In the genomic region with DNA sequence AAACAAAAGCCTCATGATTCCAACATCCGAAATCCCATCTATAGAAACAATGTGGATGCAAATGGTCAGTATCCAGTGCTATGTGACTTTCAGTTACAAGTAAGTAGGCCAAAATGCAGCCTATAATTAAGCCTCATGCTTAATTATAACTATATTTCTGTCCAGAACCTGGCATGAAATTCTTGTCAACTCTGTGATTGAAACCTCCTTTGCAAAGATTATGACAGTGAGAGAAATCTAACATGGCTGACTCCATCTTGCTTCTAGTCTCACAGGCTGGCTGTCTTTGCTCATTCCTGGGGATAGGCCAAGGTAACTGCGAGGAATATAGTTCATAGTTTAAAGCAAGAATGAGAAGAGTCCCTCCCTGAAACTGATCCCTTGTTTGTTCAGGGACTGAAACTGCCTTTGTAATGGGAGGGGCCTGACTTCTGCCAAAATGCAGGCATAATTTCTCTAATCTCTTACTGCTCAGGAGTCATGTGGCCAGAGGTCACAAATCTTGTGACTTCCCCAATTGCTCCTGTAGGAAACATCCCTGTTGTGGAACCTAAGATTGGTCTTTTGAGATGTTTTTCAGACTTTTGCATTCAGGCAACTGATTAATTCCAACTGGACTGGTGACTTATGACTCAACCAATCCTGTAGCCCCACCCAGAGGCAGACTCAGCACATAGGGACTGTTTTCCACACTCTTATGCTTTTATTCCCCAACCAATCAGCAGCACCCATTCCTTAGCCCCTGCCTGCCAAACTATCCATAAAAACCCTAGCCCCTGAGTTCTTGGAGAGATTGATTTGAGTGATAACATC, we compare ENCODE assay signal across 16 cellular contexts.
DNase-seq lines count a peak whose midpoint lies in the region; ATAC-seq and TF ChIP-seq lines count a peak whose summit lies in the region.
"Had no signal": no experiment of that assay in that cellular context is flagged by ENCODE, and none has a peak within 500 bp of the region (broad histone marks: within the 10 kb centered on the region; RNA-seq: fewer than 3 reads in every experiment).

No MANE protein-coding gene starts in this region.

- peaks cover 25% of the 10 kb centered on the region for H3K9me3 Mint-ChIP-seq in activated CD4-positive, alpha-beta T cell treated with anti-CD3 and anti-CD28 coated beads, Interleukin-2, amount 10 ng/mL, durations not matched to agents 7 days and 5 days
- H3K9me3 Mint-ChIP-seq in stimulated activated effector memory CD8-positive, alpha-beta T cell treated with anti-CD3 and anti-CD28 coated beads, Interleukin-12 subunit alpha, Interleukin-12 subunit beta, amount 100 ng/mL, for 72 hours = peaks cover 5% of the 10 kb centered on the region
- H3K9me3 Mint-ChIP-seq in CD4-positive, alpha-beta T cell = no peaks in the 10 kb centered on the region
- peaks cover 19% of the 10 kb centered on the region for H3K9me3 Mint-ChIP-seq in osteocyte (ENCODE audit: unreplicated experiment)

- H4K20me1 ChIP-seq in PC-3 (ENCODE audit: low read length) = no peaks in the 10 kb centered on the region

- CTCF ChIA-PET in activated CD4-positive, alpha-beta T cell treated with anti-CD3 and anti-CD28 coated beads, Interleukin-2, amount 10 ng/mL, durations not matched to agents 7 days and 5 days (lab: Charles Lee) = interaction anchor here (1.2 kb wide), 1 partner anchor 12 kb away, joined by 3 read pairs; no protein-coding TSS in a partner anchor
- CTCF ChIA-PET in PC-3 (lab: Charles Lee) = no interaction called here
- CTCF ChIA-PET in CD4-positive, alpha-beta T cell (lab: Charles Lee) = no interaction called here

- ATAC-seq in PC-3 = no peak
- ATAC-seq in esophagus mucosa = peak; percentile 83
- no peak for ATAC-seq in stimulated activated effector memory CD8-positive, alpha-beta T cell treated with anti-CD3 and anti-CD28 coated beads, Interleukin-12 subunit alpha, Interleukin-12 subunit beta, amount 100 ng/mL, for 72 hours
- ATAC-seq in CD4-positive, alpha-beta T cell (ENCODE audit: poor library complexity) = no peak
- no peak for ATAC-seq in HG03095 (IDR thresholded peaks at IDR 0.05; ENCODE audit: unreplicated experiment)
- ATAC-seq: activated naive CD4-positive, alpha-beta T cell treated with anti-CD3 and anti-CD28 coated beads, Interleukin-2, amount 50 U/mL, for 72 hours had no signal

- POLR2A ChIA-PET in activated CD4-positive, alpha-beta T cell treated with anti-CD3 and anti-CD28 coated beads, Interleukin-2, amount 10 ng/mL, durations not matched to agents 7 days and 5 days (lab: Charles Lee) = no interaction called here
- POLR2A ChIA-PET in PC-3 (lab: Charles Lee; ENCODE audit: unreplicated experiment) = no interaction called here
- POLR2A ChIA-PET in CD4-positive, alpha-beta T cell (lab: Charles Lee) = no interaction called here

- H2AFZ ChIP-seq in PC-3 (ENCODE audit: low read length) = no peak overlapping the region

- no peaks in the 10 kb centered on the region for H3K27me3 Mint-ChIP-seq in activated CD4-positive, alpha-beta T cell treated with anti-CD3 and anti-CD28 coated beads, Interleukin-2, amount 10 ng/mL, durations not matched to agents 7 days and 5 days
- no peaks in the 10 kb centered on the region for H3K27me3 Mint-ChIP-seq in CD4-positive, alpha-beta T cell
- H3K27me3 Mint-ChIP-seq in osteocyte (ENCODE audit: unreplicated experiment) = no peaks in the 10 kb centered on the region

- no peak overlapping the region for H3K4me3 Mint-ChIP-seq in activated CD4-positive, alpha-beta T cell treated with anti-CD3 and anti-CD28 coated beads, Interleukin-2, amount 10 ng/mL, durations not matched to agents 7 days and 5 days
- H3K4me3 Mint-ChIP-seq in stimulated activated effector memory CD8-positive, alpha-beta T cell treated with anti-CD3 and anti-CD28 coated beads, Interleukin-12 subunit alpha, Interleukin-12 subunit beta, amount 100 ng/mL, for 72 hours = no peak overlapping the region
- no peak overlapping the region for H3K4me3 Mint-ChIP-seq in CD4-positive, alpha-beta T cell
- H3K4me3 Mint-ChIP-seq in osteocyte (ENCODE audit: unreplicated experiment) = no peak overlapping the region
- H3K4me3 Mint-ChIP-seq: nephron had no signal

- H3K4me3 ChIP-seq in PC-3 (ENCODE audit: low read length) = no peak overlapping the region

- no peak overlapping the region for H3K9ac ChIP-seq in PC-3 (ENCODE audit: low read length)
- H3K9ac ChIP-seq: SK-N-SH had no signal

- no peaks in the 10 kb centered on the region for H3K9me2 ChIP-seq in PC-3 (replicated peaks; ENCODE audit: low read length)
- H3K9me2 ChIP-seq: SK-N-SH had no signal

- H3K27me3 ChIP-seq in PC-3 (ENCODE audit: low read length) = no peaks in the 10 kb centered on the region
- no peaks in the 10 kb centered on the region for H3K27me3 ChIP-seq in CD4-positive, alpha-beta T cell (ENCODE audit: control insufficient read depth, insufficient read depth, low read length)

- H3K27ac ChIP-seq in PC-3 (ENCODE audit: low read length) = no peak overlapping the region
- H3K27ac ChIP-seq in CD4-positive, alpha-beta T cell (ENCODE audit: low read depth, low read length) = no peak overlapping the region

- H3K4me1 Mint-ChIP-seq in activated CD4-positive, alpha-beta T cell treated with anti-CD3 and anti-CD28 coated beads, Interleukin-2, amount 10 ng/mL, durations not matched to agents 7 days and 5 days = peaks cover 48% of the 10 kb centered on the region
- H3K4me1 Mint-ChIP-seq in stimulated activated effector memory CD8-positive, alpha-beta T cell treated with anti-CD3 and anti-CD28 coated beads, Interleukin-12 subunit alpha, Interleukin-12 subunit beta, amount 100 ng/mL, for 72 hours = peaks cover 32% of the 10 kb centered on the region
- H3K4me1 Mint-ChIP-seq in CD4-positive, alpha-beta T cell (ENCODE audit: low read depth) = peaks cover 46% of the 10 kb centered on the region
- no peaks in the 10 kb centered on the region for H3K4me1 Mint-ChIP-seq in osteocyte (ENCODE audit: unreplicated experiment)
- H3K4me1 Mint-ChIP-seq: nephron had no signal

- H3K9me3 ChIP-seq in PC-3 (ENCODE audit: low read length) = no peaks in the 10 kb centered on the region; the same call in 1 of the 2 replicates
- peaks cover 5% of the 10 kb centered on the region for H3K9me3 ChIP-seq in CD4-positive, alpha-beta T cell (ENCODE audit: control insufficient read depth, low read length)
- H3K9me3 ChIP-seq: SK-N-SH had no signal

- peak overlapping the region; percentile 23 for H3K27ac Mint-ChIP-seq in activated CD4-positive, alpha-beta T cell treated with anti-CD3 and anti-CD28 coated beads, Interleukin-2, amount 10 ng/mL, durations not matched to agents 7 days and 5 days
- H3K27ac Mint-ChIP-seq in stimulated activated effector memory CD8-positive, alpha-beta T cell treated with anti-CD3 and anti-CD28 coated beads, Interleukin-12 subunit alpha, Interleukin-12 subunit beta, amount 100 ng/mL, for 72 hours = peak overlapping the region; percentile 18
- no peak overlapping the region for H3K27ac Mint-ChIP-seq in CD4-positive, alpha-beta T cell
- H3K27ac Mint-ChIP-seq in osteocyte (ENCODE audit: unreplicated experiment) = no peak overlapping the region
- H3K27ac Mint-ChIP-seq: nephron had no signal

- BruUV-seq in PC-3 (replicated peaks; lab: Mats Ljungman, UMichigan) = no TSS peak

- H3K36me3 Mint-ChIP-seq in activated CD4-positive, alpha-beta T cell treated with anti-CD3 and anti-CD28 coated beads, Interleukin-2, amount 10 ng/mL, durations not matched to agents 7 days and 5 days (ENCODE audit: low read depth) = peaks cover 24% of the 10 kb centered on the region
- H3K36me3 Mint-ChIP-seq in stimulated activated effector memory CD8-positive, alpha-beta T cell treated with anti-CD3 and anti-CD28 coated beads, Interleukin-12 subunit alpha, Interleukin-12 subunit beta, amount 100 ng/mL, for 72 hours = no peaks in the 10 kb centered on the region
- no peaks in the 10 kb centered on the region for H3K36me3 Mint-ChIP-seq in CD4-positive, alpha-beta T cell (ENCODE audit: low read depth)
- peaks cover 17% of the 10 kb centered on the region for H3K36me3 Mint-ChIP-seq in osteocyte (ENCODE audit: unreplicated experiment)

- intact Hi-C loops in PC-3 (cut with micrococcal nuclease) = no loop called here
- intact Hi-C loops in CD4-positive, alpha-beta T cell (cut with DNase I, micrococcal nuclease) = loop anchor here in 1 of 2 experiments (5.0 kb wide), 1 partner anchor 78 kb away; no protein-coding TSS in a partner anchor

- no peak overlapping the region for H3K4me2 ChIP-seq in PC-3 (ENCODE audit: low read length)
- H3K4me2 ChIP-seq: SK-N-SH had no signal

- DNase-seq in activated CD4-positive, alpha-beta T cell treated with anti-CD3 and anti-CD28 coated beads, Interleukin-2, amount 10 ng/mL, durations not matched to agents 7 days and 5 days = no peak
- DNase-seq in activated CD4-positive, alpha-beta T cell treated with anti-CD3 and anti-CD28 coated beads for 1 hour = no peak
- DNase-seq in PC-3 (peak; percentile 22), osteocyte (ENCODE audit: extremely low spot score, unreplicated experiment) (no peak)
- no peak for DNase-seq in stimulated activated effector memory CD8-positive, alpha-beta T cell treated with anti-CD3 and anti-CD28 coated beads, Interleukin-12 subunit alpha, Interleukin-12 subunit beta, amount 100 ng/mL, for 72 hours (ENCODE audit: low spot score in 2 of 2)
- no peak for DNase-seq in CD4-positive, alpha-beta T cell
- DNase-seq: activated CD4-positive, alpha-beta T cell treated with anti-CD3 and anti-CD28 coated beads for 4 hours; effector CD4-positive, alpha-beta T cell; H7; NCI-H1092 treated with DMSO at 0.1 percent for 48 hours; NCI-H774; SK-N-SH had no signal

- no peaks in the 10 kb centered on the region; the same call in 1 of the 2 replicates for H3K36me3 ChIP-seq in PC-3 (ENCODE audit: low read depth, low read length)

- peak; percentile 22; the same call in 1 of the 2 replicates for TF ChIP-seq CTCF in PC-3 (conservative IDR thresholded peaks at IDR 0.05; ENCODE audit: low read depth, low read length)
- TF ChIP-seq CTCF in CD4-positive, alpha-beta T cell (IDR thresholded peaks at IDR 0.05) = no peak
- no peak for TF ChIP-seq CTCF in osteocyte (IDR thresholded peaks at IDR 0.05)

- H3K79me2 ChIP-seq in PC-3 (ENCODE audit: low read length) = no peaks in the 10 kb centered on the region

- H3K4me1 ChIP-seq in PC-3 (ENCODE audit: insufficient read depth, low read length) = no peaks in the 10 kb centered on the region

- no peaks in the 10 kb centered on the region for H3F3A ChIP-seq in PC-3 (ENCODE audit: low read length, unreplicated experiment)

Comparison
In these comparisons a context has a peak if more than half of its experiments do, and no peak if none do; other contexts are left out.
1. H3K27ac Mint-ChIP-seq: peak in activated CD4-positive, alpha-beta T cell treated with anti-CD3 and anti-CD28 coated beads, Interleukin-2, amount 10 ng/mL, durations not matched to agents 7 days and 5 days (single experiment) and stimulated activated effector memory CD8-positive, alpha-beta T cell treated with anti-CD3 and anti-CD28 coated beads, Interleukin-12 subunit alpha, Interleukin-12 subunit beta, amount 100 ng/mL, for 72 hours (single experiment); none in CD4-positive, alpha-beta T cell (single experiment) and osteocyte (single experiment).